In the genomic region with DNA sequence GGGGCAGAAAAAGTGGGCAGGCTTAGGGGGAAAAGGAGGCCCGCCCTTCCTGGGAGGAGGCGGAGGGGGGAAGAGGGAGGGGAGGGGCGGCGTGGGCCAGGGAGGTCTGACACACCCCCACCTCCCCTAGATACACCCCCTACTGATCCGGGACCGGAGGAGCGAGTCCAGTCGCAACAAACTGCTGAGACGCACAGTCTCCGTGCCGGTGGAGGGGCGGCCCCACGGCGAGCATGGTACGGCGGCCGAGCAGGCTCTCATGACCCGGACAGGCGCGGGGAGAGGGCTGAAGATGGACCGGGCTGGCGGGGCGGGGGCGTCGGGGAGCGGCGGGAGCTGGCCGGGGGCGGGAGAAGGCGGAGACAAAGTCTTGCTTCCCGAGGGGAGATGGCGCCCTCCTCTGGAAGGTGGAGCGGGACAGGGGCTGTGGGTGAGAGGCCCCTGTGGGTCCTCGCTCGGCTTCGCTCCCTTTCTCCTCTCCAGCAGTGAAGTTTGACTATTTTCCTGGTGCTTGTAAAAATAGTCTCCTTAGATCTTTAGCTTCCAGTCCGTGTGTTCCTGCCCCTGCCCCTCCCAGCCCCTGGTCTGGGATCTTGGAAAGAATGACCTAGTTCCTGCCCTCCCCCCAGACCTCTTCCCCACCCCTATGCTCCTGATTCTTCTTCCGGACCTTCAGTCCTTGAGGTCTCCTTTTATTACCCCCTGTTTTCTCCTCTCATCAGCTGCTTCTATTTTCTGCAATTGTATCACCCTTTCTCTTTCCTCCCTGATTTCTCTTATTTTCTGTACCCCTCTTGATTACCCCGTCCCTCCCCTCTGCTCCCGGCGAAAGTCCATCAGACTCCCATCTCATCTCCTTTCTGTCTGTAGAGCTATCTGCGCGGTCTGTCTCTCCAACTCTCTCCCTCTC, we compare ENCODE assay signal across 8 cellular contexts. TPM values are rescaled to one million over a fixed set of nuclear protein-coding genes. Genes with fewer than 3 reads are reported as not detected.
A peak's percentile ranks its signal among the peaks of the same experiment; 100 is the strongest.
DNase-seq lines count a peak whose midpoint lies in the region; ATAC-seq, FAIRE-seq and TF ChIP-seq lines count a peak whose summit lies in the region.

No MANE protein-coding gene starts in this region.

- H3K4me2 ChIP-seq in endothelial cell of umbilical vein (ENCODE audit: insufficient read depth, low read length): peak overlapping the region; percentile 89

- peaks cover 20% of the 10 kb centered on the region for H3K36me3 ChIP-seq in NT2/D1 (ENCODE audit: insufficient read depth, insufficient read length, low read length)
- no peaks in the 10 kb centered on the region for H3K36me3 ChIP-seq in endothelial cell of umbilical vein (ENCODE audit: control insufficient read depth in 2 of 2, extremely low read depth in 1 of 2, insufficient read depth in 2 of 2, low read length in 2 of 2)

- intact Hi-C loops in endothelial cell of umbilical vein (cut with micrococcal nuclease): loop anchor here (1.0 to 5.0 kb wide), 5 partner anchors 9 to 155 kb away; a partner anchor contains a TSS

- dilution Hi-C loops in endothelial cell of umbilical vein (cut with MboI; ENCODE audit: extremely low pct_ligation_motif_present, low sequenced_read_pairs): no loop called here

- ATAC-seq in HG03439 (IDR thresholded peaks at IDR 0.05; ENCODE audit: unreplicated experiment): peak; percentile 48
- no peak for ATAC-seq in GM19035 (IDR thresholded peaks at IDR 0.05; ENCODE audit: unreplicated experiment)

- no peaks in the 10 kb centered on the region for H3K9me1 ChIP-seq in endothelial cell of umbilical vein (replicated peaks; ENCODE audit: control insufficient read depth, extremely low read depth, insufficient read depth, low read length)

- BruUV-seq in endothelial cell of umbilical vein (replicated peaks; lab: Mats Ljungman, UMichigan): TSS peak; percentile 56

- H3K4me1 ChIP-seq in NT2/D1 (ENCODE audit: insufficient read depth, insufficient read length) (peaks cover 17% of the 10 kb centered on the region), endothelial cell of umbilical vein (ENCODE audit: control insufficient read depth, extremely low read depth, insufficient read depth, low read length) (peaks cover 26% of the 10 kb centered on the region), mononuclear cell (ENCODE audit: insufficient read depth, low read length) (peaks cover 54% of the 10 kb centered on the region)

- TF ChIP-seq CTCF in GM12872 (IDR thresholded peaks at IDR 0.05; ENCODE audit: insufficient read depth, low read depth, low read length): peak; percentile 72
- TF ChIP-seq CTCF in endothelial cell of umbilical vein (IDR thresholded peaks at IDR 0.05; ENCODE audit: extremely low read depth in 1 of 2, insufficient read depth in 1 of 2, low read depth in 1 of 2, low read length in 2 of 2): peak; percentile 29 to 75

- peak; percentile 94 for TF ChIP-seq POLR2A in endothelial cell of umbilical vein (IDR thresholded peaks at IDR 0.05; ENCODE audit: low read depth, low read length)

- no peaks in the 10 kb centered on the region for H3K79me2 ChIP-seq in endothelial cell of umbilical vein (ENCODE audit: control insufficient read depth, insufficient read depth, low read length)

- DNase-seq in NT2/D1 (ENCODE audit: low read depth, low spot score): peak; percentile 63
- peak; percentile 71 for DNase-seq in activated T-cell treated with anti-CD3 and anti-CD28 coated beads for 1 hour (ENCODE audit: low read depth)
- DNase-seq in endothelial cell of umbilical vein (ENCODE audit: low read depth, low spot score): peak; percentile 85
- peak; percentile 60 to 67 for DNase-seq in stimulated activated CD8-positive, alpha-beta memory T cell treated with anti-CD3 and anti-CD28 coated beads, Interleukin-4, amount 100 ng/mL, for 1 hour (ENCODE audit: low read depth in 2 of 2, low spot score in 1 of 2)

- H3K9me3 ChIP-seq in NT2/D1 (ENCODE audit: insufficient read depth, low read length) (no peaks in the 10 kb centered on the region), endothelial cell of umbilical vein (replicated peaks; ENCODE audit: control insufficient read depth, insufficient read depth, low read length) (no peaks in the 10 kb centered on the region), mononuclear cell (ENCODE audit: low read depth, low read length) (no peaks in the 10 kb centered on the region)

- peak overlapping the region; percentile 80 for H3K9ac ChIP-seq in NT2/D1 (ENCODE audit: insufficient read length, low read depth)
- H3K9ac ChIP-seq in endothelial cell of umbilical vein (replicated peaks; ENCODE audit: extremely low read depth, insufficient read depth, low read length): peak overlapping the region; percentile 60

- peak overlapping the region; percentile 56 for H3K27ac ChIP-seq in endothelial cell of umbilical vein (ENCODE audit: insufficient read depth, low read depth, low read length)

- H3K4me3 ChIP-seq in NT2/D1 (ENCODE audit: insufficient read length, low read depth) (peak overlapping the region; percentile 46), endothelial cell of umbilical vein (replicated peaks in 1 of 3; ENCODE audit: insufficient read depth in 1 of 3, low read depth in 1 of 3, low read length in 3 of 3) (peak overlapping the region; percentile 54 to 70 (median 69)), mononuclear cell (ENCODE audit: low read length) (peak overlapping the region; percentile 36)

- H3K27me3 ChIP-seq in NT2/D1 (ENCODE audit: insufficient read depth, insufficient read length) (no peaks in the 10 kb centered on the region), endothelial cell of umbilical vein (ENCODE audit: control insufficient read depth in 2 of 2, insufficient read depth in 2 of 2, low read length in 2 of 2) (peaks cover 16% of the 10 kb centered on the region in 2 experiments), mononuclear cell (ENCODE audit: insufficient read depth, low read length) (no peaks in the 10 kb centered on the region)

- peak; percentile 85 for FAIRE-seq in endothelial cell of umbilical vein (lab: Jason Lieb, UNC)

- CTCF ChIA-PET in endothelial cell of umbilical vein (lab: Charles Lee): interaction anchor here (0.5 to 2.5 kb wide), 15 partner anchors 10 to 728 kb away, joined by 3 to 15 read pairs (median 3); a partner anchor contains a TSS

- peak overlapping the region; percentile 82 for H2AFZ ChIP-seq in endothelial cell of umbilical vein (ENCODE audit: low read depth, low read length)

- POLR2A ChIA-PET in endothelial cell of umbilical vein (lab: Charles Lee): interaction anchor here (0.8 kb wide), 1 partner anchor 108 kb away, joined by 3 read pairs; a partner anchor contains a TSS

- H4K20me1 ChIP-seq in endothelial cell of umbilical vein (replicated peaks; ENCODE audit: control insufficient read depth, extremely low read depth, insufficient read depth, low read length): no peaks in the 10 kb centered on the region

RNA-seq across cellular contexts. Expression of a gene that starts 6.1 kb away (rescaled TPM):
- 14.3 and 15.1 TPM in 2 replicates for total RNA-seq in endothelial cell of umbilical vein
- polyA plus RNA-seq in endothelial cell of umbilical vein: 7.3 and 7.9 TPM in 2 replicates
- 3.2 and 3.9 TPM in 2 replicates for polyA plus RNA-seq in endothelial cell of umbilical vein (2011; cell fraction: cytosol; rRNA removed)
- 36.2 and 44.4 TPM in 2 replicates for polyA plus RNA-seq in endothelial cell of umbilical vein (2011; cell fraction: nucleus; rRNA removed)
- 6.4 and 10.8 TPM in 2 replicates for polyA plus RNA-seq in endothelial cell of umbilical vein (2012)
- 6.2 and 9.3 TPM in 2 replicates for polyA minus RNA-seq in endothelial cell of umbilical vein
- polyA minus RNA-seq in endothelial cell of umbilical vein (2011; cell fraction: cytosol; rRNA and poly(A)+ RNA removed): 0.31 TPM
- polyA minus RNA-seq in endothelial cell of umbilical vein (2011; cell fraction: nucleus; rRNA and poly(A)+ RNA removed): 11.4 and 14.9 TPM in 2 replicates
- total RNA-seq in mononuclear cell: 10.5 TPM

RNA-seq across cellular contexts. Expression of a gene that starts 8.0 kb away (rescaled TPM):
- total RNA-seq in endothelial cell of umbilical vein (133 TPM in 2 replicates), mononuclear cell (66.3 TPM)
- 202 and 241 TPM in 2 replicates for polyA plus RNA-seq in endothelial cell of umbilical vein
- polyA plus RNA-seq in endothelial cell of umbilical vein (2011; cell fraction: cytosol; rRNA removed): 189 and 191 TPM in 2 replicates
- polyA plus RNA-seq in endothelial cell of umbilical vein (2011; cell fraction: nucleus; rRNA removed): 92.8 and 109 TPM in 2 replicates
- polyA plus RNA-seq in endothelial cell of umbilical vein (2012): 123 and 151 TPM in 2 replicates
- 90.1 and 102 TPM in 2 replicates for polyA minus RNA-seq in endothelial cell of umbilical vein
- polyA minus RNA-seq in endothelial cell of umbilical vein (2011; cell fraction: cytosol; rRNA and poly(A)+ RNA removed): 143 TPM
- 21.5 and 24.2 TPM in 2 replicates for polyA minus RNA-seq in endothelial cell of umbilical vein (2011; cell fraction: nucleus; rRNA and poly(A)+ RNA removed)

RNA-seq across cellular contexts. Expression of a gene that starts 15.1 kb away (rescaled TPM):
- 28.8 and 32.5 TPM in 2 replicates for total RNA-seq in endothelial cell of umbilical vein
- 53.1 and 62.6 TPM in 2 replicates for polyA plus RNA-seq in endothelial cell of umbilical vein
- polyA plus RNA-seq in endothelial cell of umbilical vein (2011; cell fraction: cytosol; rRNA removed): 23.9 and 25.2 TPM in 2 replicates
- 186 and 227 TPM in 2 replicates for polyA plus RNA-seq in endothelial cell of umbilical vein (2011; cell fraction: nucleus; rRNA removed)
- 22.8 and 26.1 TPM in 2 replicates for polyA plus RNA-seq in endothelial cell of umbilical vein (2012)
- polyA minus RNA-seq in endothelial cell of umbilical vein: 22.3 and 26.8 TPM in 2 replicates
- polyA minus RNA-seq in endothelial cell of umbilical vein (2011; cell fraction: cytosol; rRNA and poly(A)+ RNA removed): 8.6 TPM
- 16.2 and 19.6 TPM in 2 replicates for polyA minus RNA-seq in endothelial cell of umbilical vein (2011; cell fraction: nucleus; rRNA and poly(A)+ RNA removed)
- total RNA-seq in mononuclear cell: 78.5 TPM

RNA-seq across cellular contexts. Expression of a gene that starts 28.5 kb away (rescaled TPM):
- total RNA-seq in endothelial cell of umbilical vein (8.0 and 8.7 TPM in 2 replicates), mononuclear cell (3.5 TPM)
- 4.7 and 4.9 TPM in 2 replicates for polyA plus RNA-seq in endothelial cell of umbilical vein
- polyA plus RNA-seq in endothelial cell of umbilical vein (2011; cell fraction: cytosol; rRNA removed): 3.5 and 3.7 TPM in 2 replicates
- 7.2 and 7.5 TPM in 2 replicates for polyA plus RNA-seq in endothelial cell of umbilical vein (2011; cell fraction: nucleus; rRNA removed)
- polyA plus RNA-seq in endothelial cell of umbilical vein (2012): 6.0 and 7.5 TPM in 2 replicates
- 8.0 and 9.0 TPM in 2 replicates for polyA minus RNA-seq in endothelial cell of umbilical vein
- 11.2 TPM for polyA minus RNA-seq in endothelial cell of umbilical vein (2011; cell fraction: cytosol; rRNA and poly(A)+ RNA removed)
- polyA minus RNA-seq in endothelial cell of umbilical vein (2011; cell fraction: nucleus; rRNA and poly(A)+ RNA removed): 2.1 and 3.5 TPM in 2 replicates

RNA-seq across cellular contexts. Expression of a gene that starts 34.3 kb away (rescaled TPM):
- total RNA-seq in endothelial cell of umbilical vein: 63.4 and 65.9 TPM in 2 replicates
- polyA plus RNA-seq in endothelial cell of umbilical vein: 38.5 and 39.3 TPM in 2 replicates
- polyA plus RNA-seq in endothelial cell of umbilical vein (2011; cell fraction: cytosol; rRNA removed): 46.2 and 46.6 TPM in 2 replicates
- polyA plus RNA-seq in endothelial cell of umbilical vein (2011; cell fraction: nucleus; rRNA removed): 63.0 and 83.1 TPM in 2 replicates
- polyA plus RNA-seq in endothelial cell of umbilical vein (2012): 15.2 and 30.1 TPM in 2 replicates
- 40.6 and 41.9 TPM in 2 replicates for polyA minus RNA-seq in endothelial cell of umbilical vein
- 33.3 TPM for polyA minus RNA-seq in endothelial cell of umbilical vein (2011; cell fraction: cytosol; rRNA and poly(A)+ RNA removed)
- polyA minus RNA-seq in endothelial cell of umbilical vein (2011; cell fraction: nucleus; rRNA and poly(A)+ RNA removed): 36.4 and 42.0 TPM in 2 replicates
- 0.94 TPM for total RNA-seq in mononuclear cell
